ENCODE assay signal across 1 cellular context in genomic region chr17:77096570-77097214, GRCh38.
TF ChIP-seq lines count a peak whose summit lies in the region.

No MANE protein-coding gene starts in this region.

TF ChIP-seq in K562, 482 proteins besides CTCF, POLR2A, EP300 and RAD21 (continued from another document):
- TF ChIP-seq SMARCA4 (IDR thresholded peaks at IDR 0.05) = 0 out of 2 replicates have a peak, but pooled peaks have one; percentile 17
- no peak for TF ChIP-seq SMARCE1 (IDR thresholded peaks at IDR 0.05)
- TF ChIP-seq ATF1 (CRISPR knock-in tag; IDR thresholded peaks at IDR 0.05) = no peak
- TF ChIP-seq ATF1 (tag; IDR thresholded peaks at IDR 0.05) = no peak
- TF ChIP-seq BRD9 (IDR thresholded peaks at IDR 0.05; ENCODE audit: low read depth, partially characterized antibody) = peak; percentile 73
- TF ChIP-seq TAL1 (IDR thresholded peaks at IDR 0.05) = no peak; the same call in 1 of the 2 replicates
- no peak for TF ChIP-seq FOXO4 (CRISPR knock-in tag; IDR thresholded peaks at IDR 0.05)
- peak; percentile 28; the same call in 1 of the 2 replicates for TF ChIP-seq CBFA2T2 (conservative IDR thresholded peaks at IDR 0.05)
- peak; percentile 47; the same call in 1 of the 2 replicates for TF ChIP-seq ATF3 (IDR thresholded peaks at IDR 0.05)
- no peak for TF ChIP-seq ATF3 (CRISPR knock-in tag; conservative IDR thresholded peaks at IDR 0.05)
- TF ChIP-seq SMAD4 (CRISPR knock-in tag; conservative IDR thresholded peaks at IDR 0.05) = no peak
- TF ChIP-seq CBX3 (IDR thresholded peaks at IDR 0.05; ENCODE audit: borderline replicate concordance in 1 of 2, low read length in 2 of 2) = no peak
- no peak for TF ChIP-seq NFRKB (IDR thresholded peaks at IDR 0.05; ENCODE audit: low read depth)
- no peak for TF ChIP-seq U2AF1 (optimal IDR thresholded peaks at IDR 0.05; ENCODE audit: low read depth, low read length)
- TF ChIP-seq DACH1 (IDR thresholded peaks at IDR 0.05; ENCODE audit: partially characterized antibody) = no peak
- TF ChIP-seq, protein P1, sequence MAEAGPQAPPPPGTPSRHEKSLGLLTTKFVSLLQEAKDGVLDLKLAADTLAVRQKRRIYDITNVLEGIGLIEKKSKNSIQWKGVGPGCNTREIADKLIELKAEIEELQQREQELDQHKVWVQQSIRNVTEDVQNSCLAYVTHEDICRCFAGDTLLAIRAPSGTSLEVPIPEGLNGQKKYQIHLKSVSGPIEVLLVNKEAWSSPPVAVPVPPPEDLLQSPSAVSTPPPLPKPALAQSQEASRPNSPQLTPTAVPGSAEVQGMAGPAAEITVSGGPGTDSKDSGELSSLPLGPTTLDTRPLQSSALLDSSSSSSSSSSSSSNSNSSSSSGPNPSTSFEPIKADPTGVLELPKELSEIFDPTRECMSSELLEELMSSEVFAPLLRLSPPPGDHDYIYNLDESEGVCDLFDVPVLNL (CRISPR knock-in tag; IDR thresholded peaks at IDR 0.05; ENCODE audit: low read depth) = no peak
- no peak for TF ChIP-seq CAMTA2 (CRISPR knock-in tag; conservative IDR thresholded peaks at IDR 0.05)
- TF ChIP-seq ZNF24 (IDR thresholded peaks at IDR 0.05) = no peak
- TF ChIP-seq ZNF75A (CRISPR knock-in tag; IDR thresholded peaks at IDR 0.05) = no peak
- no peak for TF ChIP-seq CEBPG (CRISPR knock-in tag; IDR thresholded peaks at IDR 0.05)
- TF ChIP-seq CEBPG (tag; conservative IDR thresholded peaks at IDR 0.05 in 1 of 2, IDR thresholded peaks at IDR 0.05 in 1 of 2) = peak; percentile 14 to 39; a peak in 1 of 4 replicates
- TF ChIP-seq ZNF184 (CRISPR knock-in tag; IDR thresholded peaks at IDR 0.05) = no peak
- TF ChIP-seq NFIC (IDR thresholded peaks at IDR 0.05) = 0 out of 2 replicates have a peak, but pooled peaks have one; percentile 5
- TF ChIP-seq CC2D1A (IDR thresholded peaks at IDR 0.05) = 0 out of 2 replicates have a peak, but pooled peaks have one; percentile 41
- no peak for TF ChIP-seq SNRNP70 (optimal IDR thresholded peaks at IDR 0.05; ENCODE audit: low read depth, low read length)
- no peak for TF ChIP-seq SETDB1 (IDR thresholded peaks at IDR 0.05; ENCODE audit: low read length)
- TF ChIP-seq SMC3 (conservative IDR thresholded peaks at IDR 0.05; ENCODE audit: insufficient read depth, low read depth, low read length) = peak; percentile 24; the same call in 1 of the 2 replicates
- peak; percentile 22; the same call in 1 of the 2 replicates for TF ChIP-seq TCF3 (CRISPR knock-in tag; IDR thresholded peaks at IDR 0.05)
- TF ChIP-seq DMBX1 (CRISPR knock-in tag; IDR thresholded peaks at IDR 0.05; ENCODE audit: borderline replicate concordance) = no peak
- peak; percentile 33 for TF ChIP-seq MEIS2 (IDR thresholded peaks at IDR 0.05; ENCODE audit: partially characterized antibody)
- peak; percentile 24; the same call in 1 of the 2 replicates for TF ChIP-seq JUND (IDR thresholded peaks at IDR 0.05; ENCODE audit: borderline replicate concordance, low read depth, low read length)
- TF ChIP-seq JUND (tag; IDR thresholded peaks at IDR 0.05; ENCODE audit: borderline replicate concordance, low read depth, low read length) = no peak
- no peak for TF ChIP-seq CREM (IDR thresholded peaks at IDR 0.05; ENCODE audit: low read depth)
- TF ChIP-seq PML (IDR thresholded peaks at IDR 0.05; ENCODE audit: low read length) = no peak
- TF ChIP-seq ARID1B (IDR thresholded peaks at IDR 0.05) = peak; percentile 21; the same call in 1 of the 2 replicates
- TF ChIP-seq ZNF140 (CRISPR knock-in tag; IDR thresholded peaks at IDR 0.05) = no peak
- TF ChIP-seq ZNF175 (CRISPR knock-in tag; IDR thresholded peaks at IDR 0.05; ENCODE audit: low read depth) = no peak
- peak; percentile 58; the same call in 1 of the 2 replicates for TF ChIP-seq KLF16 (IDR thresholded peaks at IDR 0.05)
- TF ChIP-seq ZBTB8A (IDR thresholded peaks at IDR 0.05; ENCODE audit: partially characterized antibody) = no peak
